ENCODE assay signal across 16 cellular contexts in the genomic region with DNA sequence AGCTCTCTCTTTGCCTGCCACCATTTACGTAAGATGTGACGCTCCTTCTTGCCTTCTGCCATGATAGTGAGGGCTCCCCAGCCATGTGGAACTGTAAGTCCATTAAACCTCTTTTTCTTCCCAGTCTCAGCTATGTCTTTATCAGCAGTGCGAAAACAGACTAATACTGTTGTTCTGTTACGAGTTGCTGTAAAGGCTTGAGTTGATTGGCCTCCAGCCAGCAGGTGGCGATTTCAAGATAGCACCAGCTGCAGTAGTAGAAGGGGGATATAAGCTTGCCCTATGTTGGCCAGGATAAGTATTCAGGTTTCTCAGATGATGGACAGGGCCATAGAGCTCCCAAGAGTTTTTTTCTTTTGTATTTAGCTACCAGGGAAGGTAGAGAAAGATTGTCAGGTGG.
"Had no signal": no experiment of that assay in that cellular context is flagged by ENCODE, and none has a peak within 500 bp of the region (broad histone marks: within the 10 kb centered on the region; RNA-seq: fewer than 3 reads in every experiment).

No MANE protein-coding gene starts in this region.

- H3K27ac ChIP-seq: esophagus muscularis mucosa, heart right ventricle, left ventricle myocardium inferior, vagina had no signal

- H3K36me3 ChIP-seq: esophagus muscularis mucosa, heart right ventricle, left ventricle myocardium inferior, vagina had no signal

- H3K27me3 ChIP-seq: esophagus muscularis mucosa, heart right ventricle, vagina had no signal

- H3K9me3 ChIP-seq: esophagus muscularis mucosa, vagina had no signal

- H3K27me3 Mint-ChIP-seq: activated naive CD4-positive, alpha-beta T cell treated with anti-CD3 and anti-CD28 coated beads, Interleukin-2, amount 50 U/mL, for 24 hours; progenitor cell of endocrine pancreas; stimulated activated naive CD8-positive, alpha-beta T cell treated with anti-CD3 and anti-CD28 coated beads, Interleukin-15, amount 100 ng/mL, for 72 hours had no signal

- H3K4me3 Mint-ChIP-seq: activated naive CD4-positive, alpha-beta T cell treated with anti-CD3 and anti-CD28 coated beads, Interleukin-2, amount 50 U/mL, for 24 hours; activated T-cell treated with anti-CD3 and anti-CD28 coated beads, Interleukin-2, amount 50 U/mL, for 72 hours; immature natural killer cell; stimulated activated naive CD8-positive, alpha-beta T cell treated with anti-CD3 and anti-CD28 coated beads, Interleukin-15, amount 100 ng/mL, for 72 hours had no signal

- H3K4me1 ChIP-seq: esophagus muscularis mucosa, heart right ventricle, left ventricle myocardium inferior, vagina had no signal

- DNase-seq: activated CD4-positive, alpha-beta T cell treated with anti-CD3 and anti-CD28 coated beads, Interleukin-2, amount 50 U/mL, for 4 hours; activated effector memory CD4-positive, alpha-beta T cell treated with anti-CD3 and anti-CD28 coated beads, Interleukin-2, amount 50 U/mL, for 16 hours; activated T-cell treated with anti-CD3 and anti-CD28 coated beads, Interleukin-2, amount 50 U/mL, for 72 hours; effector CD8-positive, alpha-beta T cell; heart right ventricle; immature natural killer cell; kidney glomerular epithelial cell; left ventricle myocardium inferior; mammary epithelial cell; stimulated activated CD4-positive, alpha-beta T cell treated with anti-CD3 and anti-CD28 coated beads, Interleukin-2, amount 100 ng/mL, for 48 hours; stimulated activated naive CD8-positive, alpha-beta T cell treated with anti-CD3 and anti-CD28 coated beads, Interleukin-15, amount 100 ng/mL, for 72 hours; trophoblast cell had no signal

- H3K4me1 Mint-ChIP-seq: activated naive CD4-positive, alpha-beta T cell treated with anti-CD3 and anti-CD28 coated beads, Interleukin-2, amount 50 U/mL, for 24 hours; immature natural killer cell; stimulated activated naive CD8-positive, alpha-beta T cell treated with anti-CD3 and anti-CD28 coated beads, Interleukin-15, amount 100 ng/mL, for 72 hours had no signal

- H3K27ac Mint-ChIP-seq: activated naive CD4-positive, alpha-beta T cell treated with anti-CD3 and anti-CD28 coated beads, Interleukin-2, amount 50 U/mL, for 24 hours; activated T-cell treated with anti-CD3 and anti-CD28 coated beads, Interleukin-2, amount 50 U/mL, for 72 hours; immature natural killer cell; progenitor cell of endocrine pancreas; stimulated activated naive CD8-positive, alpha-beta T cell treated with anti-CD3 and anti-CD28 coated beads, Interleukin-15, amount 100 ng/mL, for 72 hours had no signal

- ATAC-seq: activated T-cell treated with anti-CD3 and anti-CD28 coated beads, Interleukin-2, amount 50 U/mL, for 72 hours; heart right ventricle; stimulated activated naive CD8-positive, alpha-beta T cell treated with anti-CD3 and anti-CD28 coated beads, Interleukin-15, amount 100 ng/mL, for 72 hours had no signal

- H3K4me3 ChIP-seq: esophagus muscularis mucosa, heart right ventricle, left ventricle myocardium inferior, vagina had no signal

- H3K36me3 Mint-ChIP-seq: activated naive CD4-positive, alpha-beta T cell treated with anti-CD3 and anti-CD28 coated beads, Interleukin-2, amount 50 U/mL, for 24 hours; immature natural killer cell had no signal
